ENCODE assay signal across 28 cellular contexts in the genomic region with DNA sequence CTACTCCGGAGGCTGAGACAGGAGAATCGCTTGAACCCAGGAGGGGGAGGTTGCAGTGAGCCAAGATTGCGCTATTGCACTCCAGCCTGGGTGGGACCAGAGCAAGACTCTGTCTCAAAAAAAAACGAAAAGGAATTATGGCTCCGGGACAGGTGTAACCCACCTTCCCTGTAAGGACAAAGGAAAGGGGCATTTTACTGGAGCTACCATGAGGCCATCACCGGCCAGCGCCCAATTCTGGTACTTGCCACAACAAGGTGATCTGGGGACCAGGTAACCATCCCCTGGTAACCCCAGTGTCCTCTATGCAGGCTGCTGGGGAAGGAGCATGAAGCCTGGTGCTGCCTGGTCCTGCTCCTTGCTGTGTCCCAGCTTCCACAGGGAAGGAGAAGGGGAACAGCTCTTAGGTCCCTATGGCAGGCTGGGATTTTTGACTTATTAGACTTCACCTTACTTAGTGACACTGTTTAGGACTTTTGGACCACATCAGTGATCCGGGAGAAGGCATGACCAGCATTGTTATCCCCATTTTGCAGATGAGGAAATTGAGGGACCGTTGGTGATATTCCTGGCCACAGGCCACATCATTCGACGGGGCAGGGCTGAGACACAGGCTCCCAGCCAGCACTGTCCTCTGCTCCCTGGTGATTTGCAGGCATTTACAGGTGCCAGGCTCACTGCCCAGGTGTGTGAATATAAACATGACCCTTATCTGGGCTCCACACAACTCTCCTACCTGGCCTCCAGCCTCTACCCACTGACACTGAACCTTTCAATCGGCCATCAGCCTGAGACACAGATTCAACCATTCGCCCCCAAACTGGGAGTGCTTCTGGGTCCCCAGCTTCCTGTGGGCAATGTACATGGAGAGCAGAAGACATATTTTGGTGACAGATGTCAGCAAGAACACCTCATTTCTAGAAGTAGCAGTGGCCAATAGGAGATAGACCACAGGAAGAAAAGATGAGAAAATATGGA. TPM values are rescaled to one million over a fixed set of nuclear protein-coding genes. Genes with fewer than 3 reads are reported as not detected.
"Had no signal": no experiment of that assay in that cellular context is flagged by ENCODE, and none has a peak within 500 bp of the region (broad histone marks: within the 10 kb centered on the region; RNA-seq: fewer than 3 reads in every experiment).

No MANE protein-coding gene starts in this region.

- H3K36me3 ChIP-seq: ascending aorta, MG63, SJCRH30 had no signal

- FAIRE-seq: bronchial epithelial cell had no signal

- H3K4me1 ChIP-seq: ascending aorta, body of pancreas, SJCRH30 had no signal

- ATAC-seq: activated T-helper 17 cell treated with anti-CD3 and anti-CD28 coated beads, Interleukin-2, amount 50 U/mL, for 72 hours; body of pancreas; Panc1 had no signal

- H3K4me2 ChIP-seq: SK-N-SH had no signal

- H3K27me3 ChIP-seq: ascending aorta, body of pancreas had no signal

- H3K9me3 ChIP-seq: ascending aorta, body of pancreas, MG63, SJCRH30, SK-N-SH had no signal

- H3K4me3 ChIP-seq: ascending aorta, body of pancreas, MG63, SJCRH30 had no signal

- H3K27ac ChIP-seq: ascending aorta, body of pancreas, RWPE1, SJCRH30, VCaP had no signal

- H3K9ac ChIP-seq: SK-N-SH had no signal

- DNase-seq: activated CD4-positive, alpha-beta memory T cell treated with anti-CD3 and anti-CD28 coated beads for 36 hours; activated CD4-positive, alpha-beta T cell treated with anti-CD3 and anti-CD28 coated beads, Interleukin-2, amount 10 ng/mL, durations not matched to agents 7 days and 5 days; activated CD4-positive, CD25-positive, alpha-beta regulatory T cell; activated naive CD4-positive, alpha-beta T cell treated with anti-CD3 and anti-CD28 coated beads, Interleukin-2, amount 50 U/mL, for 16 hours; activated T-cell treated with anti-CD3 and anti-CD28 coated beads, Interleukin-2, amount 50 U/mL, for 48 hours; amniotic stem cell; body of pancreas; central memory CD4-positive, alpha-beta T cell; MG63; MV-4-11; NCI-H1105; NCI-H1436; NCI-H1694 treated with DMSO at 0.1 percent for 48 hours; NCI-H2081; NCI-H510A treated with DMSO at 0.1 percent for 48 hours; NCI-H69; NK-92 treated with Interleukin-12 subunit alpha and Interleukin-12 subunit beta, amount 100 ng/mL, for 24 hours; OCI-M1; Right ventricle myocardium superior; SJCRH30; SK-N-SH; T-helper 1 cell had no signal

RNA-seq across cellular contexts. Expression of a gene that starts 26.5 kb away (rescaled TPM):
- total RNA-seq: activated CD4-positive, alpha-beta memory T cell treated with anti-CD3 and anti-CD28 coated beads for 36 hours; activated T-helper 17 cell treated with anti-CD3 and anti-CD28 coated beads, Interleukin-2, amount 50 U/mL, for 72 hours; SJCRH30 had no signal
- polyA plus RNA-seq: SK-N-SH had no signal
